Comparison of ENCODE assay signal across 1 cellular context in genomic region chrX:138866643-138867042, GRCh38.
A peak's percentile ranks its signal among the peaks of the same experiment; 100 is the strongest.
TF ChIP-seq lines count a peak whose summit lies in the region.

No MANE protein-coding gene starts in this region.

TF ChIP-seq in K562, 482 proteins besides CTCF, POLR2A, EP300 and RAD21 (continued from another document):
- TF ChIP-seq ZNF407 (IDR thresholded peaks at IDR 0.05; ENCODE audit: low read depth) (no peak), MIER1 (IDR thresholded peaks at IDR 0.05; ENCODE audit: low read depth) (no peak), TARDBP (IDR thresholded peaks at IDR 0.05) (no peak), ZNF512 (tag; IDR thresholded peaks at IDR 0.05) (no peak), CAMTA2 (CRISPR knock-in tag; conservative IDR thresholded peaks at IDR 0.05) (no peak), THRB (CRISPR knock-in tag; conservative IDR thresholded peaks at IDR 0.05) (no peak), CEBPG (CRISPR knock-in tag; IDR thresholded peaks at IDR 0.05) (no peak), CEBPG (tag; conservative IDR thresholded peaks at IDR 0.05 in 1 of 2, IDR thresholded peaks at IDR 0.05 in 1 of 2) (0 out of 4 replicates have a peak, but pooled peaks of 1 of the 2 experiments have one; percentile 8), CEBPB (tag; IDR thresholded peaks at IDR 0.05) (0 out of 2 replicates have a peak, but pooled peaks have one; percentile 7), SREBF2 (CRISPR knock-in tag; IDR thresholded peaks at IDR 0.05) (no peak)
- TF ChIP-seq, protein P1, sequence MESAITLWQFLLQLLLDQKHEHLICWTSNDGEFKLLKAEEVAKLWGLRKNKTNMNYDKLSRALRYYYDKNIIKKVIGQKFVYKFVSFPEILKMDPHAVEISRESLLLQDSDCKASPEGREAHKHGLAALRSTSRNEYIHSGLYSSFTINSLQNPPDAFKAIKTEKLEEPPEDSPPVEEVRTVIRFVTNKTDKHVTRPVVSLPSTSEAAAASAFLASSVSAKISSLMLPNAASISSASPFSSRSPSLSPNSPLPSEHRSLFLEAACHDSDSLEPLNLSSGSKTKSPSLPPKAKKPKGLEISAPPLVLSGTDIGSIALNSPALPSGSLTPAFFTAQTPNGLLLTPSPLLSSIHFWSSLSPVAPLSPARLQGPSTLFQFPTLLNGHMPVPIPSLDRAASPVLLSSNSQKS (CRISPR knock-in tag; IDR thresholded peaks at IDR 0.05) = no peak
